In genomic region chr1:35808376-35809155, GRCh38 we compare ENCODE assay signal across 8 cellular contexts. TPM values are rescaled to one million over a fixed set of nuclear protein-coding genes. Genes with fewer than 3 reads are reported as not detected.
A peak's percentile ranks its signal among the peaks of the same experiment; 100 is the strongest.
DNase-seq lines count a peak whose midpoint lies in the region; ATAC-seq and TF ChIP-seq lines count a peak whose summit lies in the region.

No MANE protein-coding gene starts in this region.

- POLR2A ChIA-PET in activated CD8-positive, alpha-beta T cell treated with anti-CD3 and anti-CD28 coated beads, Interleukin-2, amount 10 ng/mL, durations not matched to agents 7 days and 5 days (lab: Charles Lee), result interaction anchor here (0.6 kb wide), 1 partner anchor 273 kb away, joined by 3 read pairs; no protein-coding TSS in a partner anchor

- peak overlapping the region; percentile 76 for H3K27ac Mint-ChIP-seq in activated CD8-positive, alpha-beta T cell treated with anti-CD3 and anti-CD28 coated beads, Interleukin-2, amount 10 ng/mL, durations not matched to agents 7 days and 5 days
- peak overlapping the region; percentile 79 for H3K27ac Mint-ChIP-seq in mesothelial cell of epicardium

- H3K27ac ChIP-seq in suprapubic skin, result peak overlapping the region; percentile 90

- peak; percentile 50 for TF ChIP-seq POLR2A in erythroblast (IDR thresholded peaks at IDR 0.05; ENCODE audit: low read length)
- TF ChIP-seq POLR2A in suprapubic skin (IDR thresholded peaks at IDR 0.05), result no peak

- H3K4me3 ChIP-seq in Jurkat, Clone E6-1 (ENCODE audit: low read length), result peak overlapping the region; percentile 74
- peak overlapping the region; percentile 73 for H3K4me3 ChIP-seq in suprapubic skin

- peak; percentile 37 for ATAC-seq in activated CD8-positive, alpha-beta T cell treated with anti-CD3 and anti-CD28 coated beads, Interleukin-2, amount 10 ng/mL, durations not matched to agents 7 days and 5 days
- no peak for ATAC-seq in HG03159 (IDR thresholded peaks at IDR 0.05; ENCODE audit: unreplicated experiment)

- H3K27me3 Mint-ChIP-seq in activated CD8-positive, alpha-beta T cell treated with anti-CD3 and anti-CD28 coated beads, Interleukin-2, amount 10 ng/mL, durations not matched to agents 7 days and 5 days (ENCODE audit: low read depth), result peaks cover 3% of the 10 kb centered on the region
- H3K27me3 Mint-ChIP-seq in mesothelial cell of epicardium (ENCODE audit: low read depth), result no peaks in the 10 kb centered on the region

- peak overlapping the region; percentile 81 for H3K4me3 Mint-ChIP-seq in activated CD8-positive, alpha-beta T cell treated with anti-CD3 and anti-CD28 coated beads, Interleukin-2, amount 10 ng/mL, durations not matched to agents 7 days and 5 days
- H3K4me3 Mint-ChIP-seq in mesothelial cell of epicardium, result peak overlapping the region; percentile 86

- CTCF ChIA-PET in activated CD8-positive, alpha-beta T cell treated with anti-CD3 and anti-CD28 coated beads, Interleukin-2, amount 10 ng/mL, durations not matched to agents 7 days and 5 days (lab: Charles Lee), result no interaction called here

- TF ChIP-seq CTCF in mesothelial cell of epicardium (IDR thresholded peaks at IDR 0.05; ENCODE audit: unreplicated experiment) (no peak), suprapubic skin (IDR thresholded peaks at IDR 0.05) (no peak)

- TF ChIP-seq EP300 in suprapubic skin (IDR thresholded peaks at IDR 0.05), result no peak

- DNase-seq in DMS53 (lab: John Stamatoyannopoulos, UW) (peak; percentile 57), DMS53 treated with DMSO at 0.1 percent for 48 hours (lab: John Stamatoyannopoulos, UW; ENCODE audit: unreplicated experiment) (no peak), erythroblast (lab: John Stamatoyannopoulos, UW) (peak; percentile 55 to 58), mesothelial cell of epicardium (ENCODE audit: low spot score in 2 of 2, unreplicated experiment in 2 of 2) (peak in 1 of 2 experiments; percentile 47), suprapubic skin (ENCODE audit: low spot score in 2 of 2) (peak; percentile 70 to 83)
- no peak for DNase-seq in Jurkat, Clone E6-1 (ENCODE audit: low read depth, low spot score)
- DNase-seq in activated CD8-positive, alpha-beta T cell treated with anti-CD3 and anti-CD28 coated beads, Interleukin-2, amount 10 ng/mL, durations not matched to agents 7 days and 5 days, result peak; percentile 28

- no peaks in the 10 kb centered on the region for H3K9me3 ChIP-seq in suprapubic skin

- H3K36me3 ChIP-seq in suprapubic skin, result no peaks in the 10 kb centered on the region

- no peaks in the 10 kb centered on the region for H3K27me3 ChIP-seq in suprapubic skin

- WGBS in suprapubic skin, result 0% methylated on average over 22 of the region's 60 CpGs

- H3K4me1 ChIP-seq in suprapubic skin, result peaks cover 34% of the 10 kb centered on the region

- H3K9me3 Mint-ChIP-seq in activated CD8-positive, alpha-beta T cell treated with anti-CD3 and anti-CD28 coated beads, Interleukin-2, amount 10 ng/mL, durations not matched to agents 7 days and 5 days (ENCODE audit: insufficient read depth), result no peaks in the 10 kb centered on the region
- H3K9me3 Mint-ChIP-seq in mesothelial cell of epicardium, result no peaks in the 10 kb centered on the region

- peaks cover 4% of the 10 kb centered on the region for H3K36me3 Mint-ChIP-seq in activated CD8-positive, alpha-beta T cell treated with anti-CD3 and anti-CD28 coated beads, Interleukin-2, amount 10 ng/mL, durations not matched to agents 7 days and 5 days (ENCODE audit: low read depth)
- H3K36me3 Mint-ChIP-seq in mesothelial cell of epicardium, result peaks cover 1% of the 10 kb centered on the region

- H3K4me1 Mint-ChIP-seq in activated CD8-positive, alpha-beta T cell treated with anti-CD3 and anti-CD28 coated beads, Interleukin-2, amount 10 ng/mL, durations not matched to agents 7 days and 5 days (ENCODE audit: low read depth), result peaks cover 34% of the 10 kb centered on the region
- H3K4me1 Mint-ChIP-seq in mesothelial cell of epicardium, result peaks cover 21% of the 10 kb centered on the region

RNA-seq across cellular contexts. Expression of gene AGO4, which starts 0.8 kb away (rescaled TPM):
- 11.2 TPM for polyA plus RNA-seq in Jurkat, Clone E6-1 (2012; ENCODE audit: insufficient read depth, insufficient read length)
- total RNA-seq in activated CD8-positive, alpha-beta T cell treated with anti-CD3 and anti-CD28 coated beads, Interleukin-2, amount 10 ng/mL, durations not matched to agents 7 days and 5 days, result 1 to 10 TPM; 7.9 to 8.5 TPM
- total RNA-seq in mesothelial cell of epicardium, result 25.1 to 27.1 TPM (median 26.5 TPM) in 3 replicates
- total RNA-seq in suprapubic skin, result 10 to 100 TPM; 26.7 to 51.7 (median 33.3) TPM

RNA-seq across cellular contexts. Expression of gene CLSPN, which starts 38.8 kb away (rescaled TPM):
- polyA plus RNA-seq in Jurkat, Clone E6-1 (2012; ENCODE audit: insufficient read depth, insufficient read length), result 23.4 TPM
- total RNA-seq in activated CD8-positive, alpha-beta T cell treated with anti-CD3 and anti-CD28 coated beads, Interleukin-2, amount 10 ng/mL, durations not matched to agents 7 days and 5 days, result 10 to 100 TPM; 88.8 to 89.7 TPM
- total RNA-seq in mesothelial cell of epicardium (10.3 to 12.5 TPM (median 10.5 TPM) in 3 replicates), suprapubic skin (1 to 10 TPM in 2 of 4 donors, under 1 TPM in 2; 0.13 to 1.8 (median 0.93) TPM)

Comparison
In these comparisons a context has a peak if more than half of its experiments do, and no peak if none do; other contexts are left out.
1. DNase-seq: peak in DMS53 (single experiment), activated CD8-positive, alpha-beta T cell treated with anti-CD3 and anti-CD28 coated beads, Interleukin-2, amount 10 ng/mL, durations not matched to agents 7 days and 5 days (single experiment), erythroblast (2 of 2) and suprapubic skin (2 of 2); none in DMS53 treated with DMSO at 0.1 percent for 48 hours (single experiment) and Jurkat, Clone E6-1 (single experiment).